ENCODE assay signal across 11 cellular contexts in the genomic region with DNA sequence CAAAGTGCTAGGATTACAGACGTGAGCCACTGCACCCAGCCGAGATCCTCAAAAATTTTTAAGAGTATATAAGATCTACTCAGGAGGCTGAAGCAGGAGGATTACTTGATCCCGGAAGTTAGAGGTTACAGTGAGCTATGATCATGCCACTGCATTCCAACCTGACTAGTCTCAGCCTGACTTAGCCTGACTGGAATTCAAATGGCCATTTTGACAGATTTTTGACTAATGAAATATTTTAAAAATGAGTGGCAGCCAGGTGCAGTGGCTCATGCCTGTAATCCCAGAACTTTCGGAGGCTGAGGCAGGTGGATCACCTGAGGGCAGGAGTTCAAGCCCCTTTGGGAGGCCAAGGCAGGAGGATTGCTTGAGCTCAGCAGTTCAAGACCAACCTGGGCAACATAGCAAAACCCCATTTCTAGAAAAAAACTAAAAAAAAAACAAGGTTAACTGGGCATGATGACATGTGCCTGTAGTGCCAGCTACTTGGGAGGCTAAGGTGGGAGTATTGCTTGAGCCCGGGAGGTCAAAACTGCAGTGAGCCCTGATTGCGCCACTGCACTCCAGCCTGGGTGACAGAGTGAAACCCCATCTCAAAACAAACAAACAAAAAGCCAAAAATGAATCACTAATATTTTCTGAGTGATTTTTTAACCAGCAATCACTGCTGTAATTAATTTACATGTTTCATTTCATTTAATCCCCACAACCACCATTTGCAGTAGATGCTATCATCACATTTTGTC. TPM values are rescaled to one million over a fixed set of nuclear protein-coding genes. Genes with fewer than 3 reads are reported as not detected.
DNase-seq lines count a peak whose midpoint lies in the region; FAIRE-seq and TF ChIP-seq lines count a peak whose summit lies in the region.
"Had no signal": no experiment of that assay in that cellular context is flagged by ENCODE, and none has a peak within 500 bp of the region (broad histone marks: within the 10 kb centered on the region; RNA-seq: fewer than 3 reads in every experiment).

No MANE protein-coding gene starts in this region.

- H3K4me3 ChIP-seq in astrocyte (ENCODE audit: insufficient read depth, low read depth, low read length) (no peak overlapping the region), hepatocyte (no peak overlapping the region), testis (no peak overlapping the region)
- H3K4me3 ChIP-seq in CD8-positive, alpha-beta memory T cell (ENCODE audit: low read length), result no peak overlapping the region
- H3K4me3 ChIP-seq: upper lobe of right lung had no signal

- no peak overlapping the region for H2AFZ ChIP-seq in astrocyte (ENCODE audit: low read depth, low read length)
- H2AFZ ChIP-seq in hepatocyte, result no peak overlapping the region

- H3K4me1 ChIP-seq in astrocyte (ENCODE audit: insufficient read depth, low read length), result peaks cover 68% of the 10 kb centered on the region
- H3K4me1 ChIP-seq in hepatocyte (ENCODE audit: insufficient read depth), result peaks cover 34% of the 10 kb centered on the region
- peaks cover 46% of the 10 kb centered on the region for H3K4me1 ChIP-seq in testis
- H3K4me1 ChIP-seq in CD8-positive, alpha-beta memory T cell (ENCODE audit: insufficient read depth, low read length), result peaks cover 26% of the 10 kb centered on the region

- H3K9me3 Mint-ChIP-seq in astrocyte (ENCODE audit: unreplicated experiment), result no peaks in the 10 kb centered on the region
- no peaks in the 10 kb centered on the region for H3K9me3 Mint-ChIP-seq in CD8-positive, alpha-beta memory T cell
- H3K9me3 Mint-ChIP-seq: effector memory CD8-positive, alpha-beta T cell had no signal

- no peak for FAIRE-seq in astrocyte (lab: Jason Lieb, UNC)

- TF ChIP-seq CTCF in astrocyte (IDR thresholded peaks at IDR 0.05; ENCODE audit: insufficient read depth, low read depth, low read length) (no peak), hepatocyte (IDR thresholded peaks at IDR 0.05; ENCODE audit: poor library complexity) (no peak), testis (IDR thresholded peaks at IDR 0.05) (no peak), GM13976 (IDR thresholded peaks at IDR 0.05; ENCODE audit: borderline replicate concordance, control extremely low read depth, extremely low read depth, insufficient read depth, missing control alignments) (no peak)

- H3K27ac Mint-ChIP-seq in astrocyte (ENCODE audit: unreplicated experiment), result peak overlapping the region; percentile 99
- peak overlapping the region in 1 of 8 donors; percentile 85 for H3K27ac Mint-ChIP-seq in CD8-positive, alpha-beta memory T cell

- H3K4me2 ChIP-seq in astrocyte (ENCODE audit: low read length), result peak overlapping the region; percentile 82
- no peak overlapping the region for H3K4me2 ChIP-seq in hepatocyte

- CTCF ChIA-PET in CD8-positive, alpha-beta memory T cell (lab: Charles Lee), result interaction anchor here (1.7 to 3.5 kb wide), 2 partner anchors 10 to 83 kb away, joined by 5 to 22 read pairs; no protein-coding TSS in a partner anchor

- H3K79me2 ChIP-seq in astrocyte (ENCODE audit: insufficient read depth, low read length) (no peaks in the 10 kb centered on the region), hepatocyte (peaks cover 4% of the 10 kb centered on the region)

- no peaks in the 10 kb centered on the region for H3K27me3 Mint-ChIP-seq in astrocyte (ENCODE audit: low read depth, unreplicated experiment)
- no peaks in the 10 kb centered on the region for H3K27me3 Mint-ChIP-seq in CD8-positive, alpha-beta memory T cell
- H3K27me3 Mint-ChIP-seq: effector memory CD8-positive, alpha-beta T cell had no signal

- H3K27ac ChIP-seq in astrocyte (ENCODE audit: low read depth, low read length) (peak overlapping the region; percentile 100), hepatocyte (peak overlapping the region; percentile 90), testis (peak overlapping the region; percentile 31 to 47)
- no peak overlapping the region for H3K27ac ChIP-seq in CD8-positive, alpha-beta memory T cell (ENCODE audit: low read depth, low read length)

- no peaks in the 10 kb centered on the region for H3K9me3 ChIP-seq in astrocyte (ENCODE audit: insufficient read depth, low read depth, low read length)
- H3K9me3 ChIP-seq in hepatocyte (ENCODE audit: low read depth), result no peaks in the 10 kb centered on the region
- no peaks in the 10 kb centered on the region for H3K9me3 ChIP-seq in testis
- H3K9me3 ChIP-seq in CD8-positive, alpha-beta memory T cell (ENCODE audit: low read length), result no peaks in the 10 kb centered on the region
- H3K9me3 ChIP-seq: upper lobe of right lung had no signal

- H3K9me2 ChIP-seq in hepatocyte (replicated peaks; ENCODE audit: insufficient read depth), result no peaks in the 10 kb centered on the region

- H3K4me1 Mint-ChIP-seq in astrocyte (ENCODE audit: low read depth, unreplicated experiment), result peaks cover 69% of the 10 kb centered on the region
- H3K4me1 Mint-ChIP-seq in CD8-positive, alpha-beta memory T cell, result peaks cover 36 to 44% (median 42%) of the 10 kb centered on the region in 3 donors

- no peak for TF ChIP-seq POLR2A in testis (IDR thresholded peaks at IDR 0.05)

- peak overlapping the region; percentile 40 for H3K4me3 Mint-ChIP-seq in astrocyte (ENCODE audit: unreplicated experiment)
- H3K4me3 Mint-ChIP-seq in CD8-positive, alpha-beta memory T cell, result no peak overlapping the region
- H3K4me3 Mint-ChIP-seq: effector memory CD8-positive, alpha-beta T cell had no signal

- H4K20me1 ChIP-seq in astrocyte (ENCODE audit: insufficient read depth, low read length), result no peaks in the 10 kb centered on the region
- H4K20me1 ChIP-seq in hepatocyte (ENCODE audit: insufficient read depth, poor library complexity, severe bottlenecking), result no peaks in the 10 kb centered on the region

- in situ Hi-C loops in GM13976 (cut with MboI; ENCODE audit: low sequenced_read_pairs, unreplicated experiment), result loop anchor here (5.0 kb wide), 1 partner anchor 80 kb away; no protein-coding TSS in a partner anchor

- POLR2A ChIA-PET in CD8-positive, alpha-beta memory T cell (lab: Charles Lee), result interaction anchor here (0.6 kb wide), 2 partner anchors 14 to 28 kb away, joined by 4 to 7 read pairs; no protein-coding TSS in a partner anchor

- no peaks in the 10 kb centered on the region for H3K36me3 ChIP-seq in astrocyte (ENCODE audit: insufficient read depth, low read length)
- H3K36me3 ChIP-seq in hepatocyte (replicated peaks; ENCODE audit: insufficient read depth, low read depth), result no peaks in the 10 kb centered on the region
- H3K36me3 ChIP-seq in testis (ENCODE audit: low read depth, missing control alignments), result no peaks in the 10 kb centered on the region
- H3K36me3 ChIP-seq in CD8-positive, alpha-beta memory T cell (ENCODE audit: insufficient read depth, low read length), result peaks cover 8% of the 10 kb centered on the region

- H3K9ac ChIP-seq in astrocyte (ENCODE audit: low read length), result peak overlapping the region; percentile 92

- peaks cover 5% of the 10 kb centered on the region for H3K36me3 Mint-ChIP-seq in astrocyte (ENCODE audit: low read depth, unreplicated experiment)
- peaks cover 3 to 68% (median 19%) of the 10 kb centered on the region in 3 donors for H3K36me3 Mint-ChIP-seq in CD8-positive, alpha-beta memory T cell

- H3K27me3 ChIP-seq in astrocyte (ENCODE audit: insufficient read depth, low read length) (no peaks in the 10 kb centered on the region), hepatocyte (no peaks in the 10 kb centered on the region), testis (no peaks in the 10 kb centered on the region)
- H3K27me3 ChIP-seq in CD8-positive, alpha-beta memory T cell (ENCODE audit: insufficient read depth, low read length, poor library complexity, severe bottlenecking), result no peaks in the 10 kb centered on the region
- H3K27me3 ChIP-seq: upper lobe of right lung had no signal

- peak; percentile 57 for DNase-seq in HS-27A (ENCODE audit: low read depth)
- DNase-seq in astrocyte (ENCODE audit: low read depth), result peak; percentile 83
- DNase-seq in hepatocyte (ENCODE audit: low spot score), result no peak
- no peak for DNase-seq in testis
- no peak for DNase-seq in CD8-positive, alpha-beta memory T cell
- no peak for DNase-seq in activated T-cell treated with anti-CD3 and anti-CD28 coated beads, Interleukin-2, amount 50 U/mL, for 1 hour
- no peak for DNase-seq in GM13976 (ENCODE audit: low spot score)
- DNase-seq: DMS79; effector memory CD8-positive, alpha-beta T cell; upper lobe of right lung had no signal

- intact Hi-C loops in testis (cut with DNase I; ENCODE audit: low total_unique reads), result loop anchor here (5.0 kb wide), 1 partner anchor 85 kb away; no protein-coding TSS in a partner anchor

- WGBS in hepatocyte (ENCODE audit: low lambda C conversion rate, missing lambda C conversion rate), result 91% methylated on average over 6 of the region's 6 CpGs
- 79% methylated on average over 6 of the region's 6 CpGs for WGBS in testis, 2 donors

RNA-seq across cellular contexts. Expression of a gene that starts 16.6 kb away (rescaled TPM):
- total RNA-seq in astrocyte (265 and 274 TPM in 2 replicates), hepatocyte (112 and 174 TPM in 2 replicates), testis (100 to 1,000 TPM; 135 to 145 TPM)
- polyA plus RNA-seq in hepatocyte (333 and 348 TPM in 2 replicates), testis (ENCODE audit: insufficient read depth, low read depth, low replicate concordance) (115 TPM)
- 100 to 1,000 TPM in 1 of 2 experiments, 10 to 100 TPM in 1; 91.0 to 103 TPM for total RNA-seq in CD8-positive, alpha-beta memory T cell
- 67.7 TPM for polyA plus RNA-seq in CD8-positive, alpha-beta memory T cell

RNA-seq across cellular contexts. Expression of a gene that starts 29.9 kb away (rescaled TPM):
- 231 and 246 TPM in 2 replicates for total RNA-seq in astrocyte
- 143 and 151 TPM in 2 replicates for total RNA-seq in hepatocyte
- polyA plus RNA-seq in hepatocyte, result 117 and 123 TPM in 2 replicates
- 100 to 1,000 TPM; 112 TPM for total RNA-seq in testis
- polyA plus RNA-seq in testis (ENCODE audit: insufficient read depth, low read depth, low replicate concordance), result 115 TPM
- 100 to 1,000 TPM; 371 to 377 TPM for total RNA-seq in CD8-positive, alpha-beta memory T cell
- 142 TPM for polyA plus RNA-seq in CD8-positive, alpha-beta memory T cell

RNA-seq across cellular contexts. Expression of a gene that starts 55.1 kb away (rescaled TPM):
- total RNA-seq in astrocyte (15,667 and 20,724 TPM in 2 replicates), hepatocyte (4,086 and 4,089 TPM in 2 replicates), testis (1,000 to 10,000 TPM; 1,884 to 2,585 TPM)
- polyA plus RNA-seq in hepatocyte (15,889 and 16,729 TPM in 2 replicates), testis (ENCODE audit: insufficient read depth, low read depth, low replicate concordance) (3,080 TPM)
- total RNA-seq in CD8-positive, alpha-beta memory T cell, result under 1 TPM; 0.22 to 0.31 TPM
- not detected for polyA plus RNA-seq in CD8-positive, alpha-beta memory T cell
- total RNA-seq: T-helper 2 cell treated with Interferon-gamma antibody and Interleukin-4, amounts not matched to agents 100 ng/mL and 5 ng/mL, for 36 hours had no signal

Comparison
In these comparisons a context has a peak if more than half of its experiments do, and no peak if none do; other contexts are left out.
1. DNase-seq: peak in HS-27A (single experiment) and astrocyte (single experiment); none in hepatocyte (single experiment), testis (single experiment), CD8-positive, alpha-beta memory T cell (0 of 5), activated T-cell treated with anti-CD3 and anti-CD28 coated beads, Interleukin-2, amount 50 U/mL, for 1 hour (single experiment) and GM13976 (single experiment).
2. RNA of a gene that starts 55.1 kb away (total RNA-seq): 15,667 to 20,724 TPM in astrocyte, 4,086 to 4,089 TPM in hepatocyte and 1,884 to 2,585 TPM in testis; 0.22 to 0.31 TPM in CD8-positive, alpha-beta memory T cell; every median in the first group is over 1,000 times any median in the second.